In genomic region chr7:113592924-113593323, GRCh38 we compare ENCODE assay signal across 6 cellular contexts.
DNase-seq lines count a peak whose midpoint lies in the region; FAIRE-seq and TF ChIP-seq lines count a peak whose summit lies in the region.
"Not testable (repeated sequence)": the region's sequence is repeated elsewhere in the genome, so short reads cannot be mapped to it uniquely, and the experiment has no call there.

No MANE protein-coding gene starts in this region.

- DNase-seq in ELF-1 (ENCODE audit: low read depth, low spot score): peak; percentile 9
- DNase-seq in HT1080 (ENCODE audit: low read depth): peak; percentile 6
- not testable (repeated sequence) for DNase-seq in astrocyte (ENCODE audit: low read depth); neuronal stem cell (ENCODE audit: low spot score)

- H2BK12ac ChIP-seq in neuronal stem cell (ENCODE audit: low read length): not testable (repeated sequence)

- not testable (repeated sequence) for H3K9me3 ChIP-seq in astrocyte (ENCODE audit: insufficient read depth, low read depth, low read length); iPS-18c (ENCODE audit: control insufficient read depth, insufficient read depth, low read length); neuronal stem cell (replicated peaks in 1 of 2; ENCODE audit: control insufficient read depth in 2 of 2, insufficient read depth in 1 of 2, low read depth in 1 of 2, low read length in 2 of 2)

- H4K8ac ChIP-seq in neuronal stem cell (ENCODE audit: low read depth, low read length): not testable (repeated sequence)

- intact Hi-C loops in dendritic cell treated with granulocyte-macrophage colony-stimulating factor and Interleukin-4, amounts not matched to agents 40 ng/mL and 50 ng/mL, for 4 days (cut with micrococcal nuclease): not testable (repeated sequence)

- not testable (repeated sequence) for H2AK5ac ChIP-seq in neuronal stem cell (ENCODE audit: low read depth, low read length)

- H3K27ac Mint-ChIP-seq in astrocyte (ENCODE audit: unreplicated experiment); dendritic cell treated with granulocyte-macrophage colony-stimulating factor and Interleukin-4, amounts not matched to agents 40 ng/mL and 50 ng/mL, for 4 days: not testable (repeated sequence)

- not testable (repeated sequence) for H3K4me3 ChIP-seq in astrocyte (ENCODE audit: insufficient read depth, low read depth, low read length)
- H3K4me3 ChIP-seq in iPS-18c (ENCODE audit: insufficient read depth, low read depth, low read length): peak overlapping the region; percentile 43; the same call in 1 of the 2 replicates
- peak overlapping the region in 1 of 2 donors; percentile 38 for H3K4me3 ChIP-seq in neuronal stem cell (ENCODE audit: low read length in 2 of 2)

- WGBS in neuronal stem cell (ENCODE audit: extremely low coverage in 2 of 2, insufficient read length in 2 of 2, insufficient replicate concordance in 1 of 2), 2 donors: no CpG with 5 or more reads among the region's 8 CpGs

- not testable (repeated sequence) for H3K36me3 ChIP-seq in astrocyte (ENCODE audit: insufficient read depth, low read length); neuronal stem cell (replicated peaks in 1 of 2; ENCODE audit: control insufficient read depth in 2 of 2, insufficient read depth in 2 of 2, low read length in 2 of 2)

- H4K91ac ChIP-seq in neuronal stem cell (ENCODE audit: low read depth, low read length, poor library complexity): not testable (repeated sequence)

- H2AFZ ChIP-seq in astrocyte (ENCODE audit: low read depth, low read length): not testable (repeated sequence)
- H2AFZ ChIP-seq in neuronal stem cell (ENCODE audit: low read length): peak overlapping the region; percentile 69

- H3K27me3 ChIP-seq in astrocyte (ENCODE audit: insufficient read depth, low read length); neuronal stem cell (ENCODE audit: control insufficient read depth in 3 of 3, insufficient read depth in 3 of 3, low read depth in 1 of 3, low read length in 3 of 3): not testable (repeated sequence)

- not testable (repeated sequence) for H3K9ac ChIP-seq in astrocyte (ENCODE audit: low read length); neuronal stem cell (ENCODE audit: low read depth, low read length, poor library complexity)

- H3K4me2 ChIP-seq in astrocyte (ENCODE audit: low read length); neuronal stem cell (ENCODE audit: insufficient read depth, low read length, poor library complexity, severe bottlenecking): not testable (repeated sequence)

- not testable (repeated sequence) for H4K20me1 ChIP-seq in astrocyte (ENCODE audit: insufficient read depth, low read length)

- not testable (repeated sequence) for H3K14ac ChIP-seq in neuronal stem cell (ENCODE audit: low read length)

- H3K79me1 ChIP-seq in neuronal stem cell (ENCODE audit: low read depth, low read length): not testable (repeated sequence)

- H3K4me1 ChIP-seq in astrocyte (ENCODE audit: insufficient read depth, low read length); neuronal stem cell (ENCODE audit: control insufficient read depth in 2 of 2, insufficient read depth in 1 of 2, low read depth in 1 of 2, low read length in 2 of 2): not testable (repeated sequence)

- TF ChIP-seq CTCF in astrocyte (IDR thresholded peaks at IDR 0.05; ENCODE audit: insufficient read depth, low read depth, low read length): not testable (repeated sequence)

- not testable (repeated sequence) for H3K4me1 Mint-ChIP-seq in astrocyte (ENCODE audit: low read depth, unreplicated experiment); dendritic cell treated with granulocyte-macrophage colony-stimulating factor and Interleukin-4, amounts not matched to agents 40 ng/mL and 50 ng/mL, for 4 days (ENCODE audit: low read depth)

- not testable (repeated sequence) for H3K18ac ChIP-seq in neuronal stem cell (ENCODE audit: low read length)

- not testable (repeated sequence) for H3K79me2 ChIP-seq in astrocyte (ENCODE audit: insufficient read depth, low read length)

- peak overlapping the region; percentile 11 for H3K4me3 Mint-ChIP-seq in astrocyte (ENCODE audit: unreplicated experiment)
- H3K4me3 Mint-ChIP-seq in dendritic cell treated with granulocyte-macrophage colony-stimulating factor and Interleukin-4, amounts not matched to agents 40 ng/mL and 50 ng/mL, for 4 days: peak overlapping the region; percentile 30

- not testable (repeated sequence) for H3K27me3 Mint-ChIP-seq in astrocyte (ENCODE audit: low read depth, unreplicated experiment); dendritic cell treated with granulocyte-macrophage colony-stimulating factor and Interleukin-4, amounts not matched to agents 40 ng/mL and 50 ng/mL, for 4 days

- not testable (repeated sequence) for H2BK120ac ChIP-seq in neuronal stem cell (ENCODE audit: low read depth, low read length)

- H3K9me3 Mint-ChIP-seq in astrocyte (ENCODE audit: unreplicated experiment): not testable (repeated sequence)
- peaks cover 23% of the 10 kb centered on the region for H3K9me3 Mint-ChIP-seq in dendritic cell treated with granulocyte-macrophage colony-stimulating factor and Interleukin-4, amounts not matched to agents 40 ng/mL and 50 ng/mL, for 4 days

- FAIRE-seq in astrocyte (lab: Jason Lieb, UNC): not testable (repeated sequence)

- not testable (repeated sequence) for H3K4ac ChIP-seq in neuronal stem cell (ENCODE audit: low read length)

- H3K23ac ChIP-seq in neuronal stem cell (ENCODE audit: low read depth, low read length, poor library complexity): not testable (repeated sequence)

- not testable (repeated sequence) for H2BK15ac ChIP-seq in neuronal stem cell (ENCODE audit: low read length)

- H3K27ac ChIP-seq in astrocyte (ENCODE audit: low read depth, low read length); neuronal stem cell (replicated peaks; ENCODE audit: low read length): not testable (repeated sequence)

- H3K36me3 Mint-ChIP-seq in astrocyte (ENCODE audit: low read depth, unreplicated experiment); dendritic cell treated with granulocyte-macrophage colony-stimulating factor and Interleukin-4, amounts not matched to agents 40 ng/mL and 50 ng/mL, for 4 days (ENCODE audit: low read depth): not testable (repeated sequence)

- H2BK5ac ChIP-seq in neuronal stem cell (ENCODE audit: low read length): not testable (repeated sequence)
